ENCODE assay signal across 10 cellular contexts in the genomic region with DNA sequence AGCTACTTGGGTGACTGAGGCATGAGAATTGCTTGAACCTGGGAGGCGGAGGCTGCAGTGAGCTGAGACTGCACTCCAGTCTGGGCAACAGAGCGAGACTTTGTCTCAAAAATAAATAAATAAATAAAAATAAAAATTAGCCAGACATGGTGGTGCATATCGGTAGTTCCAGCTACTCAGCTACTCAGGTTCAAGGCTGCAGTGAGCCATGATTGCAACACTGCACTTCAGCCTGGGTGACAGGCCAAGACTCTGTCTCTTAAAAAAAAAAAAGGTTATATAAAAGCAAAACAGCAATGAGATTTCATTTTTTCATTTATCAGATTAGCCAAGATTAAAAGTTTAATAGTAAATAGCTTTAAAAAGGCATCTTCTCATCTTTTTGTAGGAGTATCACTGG. TPM values are rescaled to one million over a fixed set of nuclear protein-coding genes. Genes with fewer than 3 reads are reported as not detected.
"Had no signal": no experiment of that assay in that cellular context is flagged by ENCODE, and none has a peak within 500 bp of the region (broad histone marks: within the 10 kb centered on the region; RNA-seq: fewer than 3 reads in every experiment).

No MANE protein-coding gene starts in this region.

- H3K4me3 ChIP-seq: GM23338, K562 had no signal

- H3K27ac ChIP-seq: HL-60 had no signal

- ATAC-seq: GM23338, K562 had no signal

- DNase-seq: H9, HCEC 1CT, IMR-90, KG1 had no signal

- FAIRE-seq: H1, H54, K562 had no signal

RNA-seq across cellular contexts. Expression of a gene that starts 2.9 kb away (rescaled TPM):
- total RNA-seq: GM23338, H1, H9, HT1080, K562 had no signal
- polyA plus RNA-seq: GM23338, K562 had no signal
